In the genomic region with DNA sequence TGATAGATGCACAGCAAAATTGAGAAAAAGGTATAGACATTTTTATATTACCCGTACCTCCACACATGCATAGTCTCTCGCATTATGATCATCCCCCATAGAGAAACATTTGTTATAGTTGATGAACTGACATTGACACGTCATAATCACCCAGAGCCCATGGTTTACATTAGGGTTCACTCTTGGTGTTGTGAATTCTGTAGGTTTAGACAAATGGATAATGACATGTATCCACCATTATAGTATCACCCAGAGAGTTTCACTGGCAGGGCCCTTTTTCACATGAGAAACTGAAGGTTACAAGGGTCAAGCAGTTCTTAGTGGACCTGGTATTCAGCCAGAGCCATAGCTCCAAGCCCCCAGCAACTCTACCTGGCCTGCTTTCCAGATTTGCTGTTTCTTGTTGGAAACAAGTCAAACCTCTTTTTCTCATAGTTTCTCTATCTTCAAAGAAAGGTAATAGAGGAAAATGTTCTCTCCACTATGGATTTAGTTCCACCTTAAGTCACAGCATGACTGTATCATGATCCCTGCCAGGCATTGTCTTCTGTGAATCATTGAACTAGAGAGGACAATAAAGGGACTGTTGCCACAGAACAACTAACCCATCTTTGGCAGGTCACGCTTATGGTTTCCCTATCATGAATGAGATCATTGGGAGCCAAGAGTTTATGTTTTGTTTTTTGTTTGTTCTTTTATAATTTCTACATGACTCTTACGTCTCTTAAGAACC, we compare ENCODE assay signal across 12 cellular contexts.
DNase-seq lines count a peak whose midpoint lies in the region; ATAC-seq and FAIRE-seq lines count a peak whose summit lies in the region.
"Had no signal": no experiment of that assay in that cellular context is flagged by ENCODE, and none has a peak within 500 bp of the region (broad histone marks: within the 10 kb centered on the region; RNA-seq: fewer than 3 reads in every experiment).

No MANE protein-coding gene starts in this region.

- H3K4ac ChIP-seq in mesenchymal stem cell (ENCODE audit: low read depth in 1 of 2, low read length in 2 of 2), result no peak overlapping the region

- no peaks in the 10 kb centered on the region for H3K36me3 ChIP-seq in mesenchymal stem cell (ENCODE audit: control insufficient read depth in 1 of 2, insufficient read depth in 2 of 2, low read depth in 1 of 2, low read length in 2 of 2)
- H3K36me3 ChIP-seq: suprapubic skin had no signal

- H2BK15ac ChIP-seq in mesenchymal stem cell (ENCODE audit: low read depth, poor library complexity, severe bottlenecking), result no peak overlapping the region

- peak; percentile 64 for DNase-seq in COR-L47 (lab: John Stamatoyannopoulos, UW)
- DNase-seq in NCI-H345 treated with DMSO at 0.1 percent for 48 hours (lab: John Stamatoyannopoulos, UW; ENCODE audit: unreplicated experiment), result peak; percentile 35
- no peak for DNase-seq in mesenchymal stem cell
- no peak for DNase-seq in germinal center (ENCODE audit: low spot score)
- no peak for DNase-seq in HUDEP-2 (lab: John Stamatoyannopoulos, UW; ENCODE audit: unreplicated experiment in 76 of 76)
- DNase-seq: activated B cell treated with CpG ODN at 0.5 μM for 24 hours, GOT3, NCI-H1105 had no signal

- H3K23ac ChIP-seq in mesenchymal stem cell (ENCODE audit: low read length in 2 of 2), result no peak overlapping the region

- no peak overlapping the region for H2BK120ac ChIP-seq in mesenchymal stem cell (ENCODE audit: low read depth, low read length)

- ATAC-seq in GM18520 (IDR thresholded peaks at IDR 0.05; ENCODE audit: unreplicated experiment) (no peak), GM18873 (IDR thresholded peaks at IDR 0.05; ENCODE audit: low FRiP score, unreplicated experiment) (no peak)

- no peak overlapping the region for H4K8ac ChIP-seq in mesenchymal stem cell (ENCODE audit: low read length)

- H3K4me1 ChIP-seq in mesenchymal stem cell (ENCODE audit: control insufficient read depth, insufficient read depth, low read depth, low read length), result peaks cover 4% of the 10 kb centered on the region

- H3K14ac ChIP-seq in mesenchymal stem cell (ENCODE audit: low read length in 2 of 2), result no peak overlapping the region

- no peak overlapping the region for H4K91ac ChIP-seq in mesenchymal stem cell (ENCODE audit: low read length)

- no peak overlapping the region for H3K4me2 ChIP-seq in mesenchymal stem cell (ENCODE audit: low read length, poor library complexity, severe bottlenecking)

- no peaks in the 10 kb centered on the region for H3K9me3 ChIP-seq in mesenchymal stem cell (ENCODE audit: control insufficient read depth, low read length)
- H3K9me3 ChIP-seq: suprapubic skin had no signal

- no peak overlapping the region for H3K9ac ChIP-seq in mesenchymal stem cell (ENCODE audit: low read length)

- H2BK12ac ChIP-seq in mesenchymal stem cell (ENCODE audit: low read length in 2 of 2), result no peak overlapping the region

- peak overlapping the region; percentile 86 for H3K27ac ChIP-seq in mesenchymal stem cell (ENCODE audit: low read length, poor library complexity, severe bottlenecking)
- H3K27ac ChIP-seq: suprapubic skin had no signal

- WGBS in mesenchymal stem cell, result 60% methylated on average over 1 of the region's 5 CpGs

- peak overlapping the region; percentile 99 for H2AK5ac ChIP-seq in mesenchymal stem cell (ENCODE audit: low read length, severe bottlenecking)

- no peak overlapping the region for H2AFZ ChIP-seq in mesenchymal stem cell (ENCODE audit: low read depth, low read length)

- no peak overlapping the region for H3K18ac ChIP-seq in mesenchymal stem cell (ENCODE audit: low read depth in 1 of 2, low read length in 2 of 2)

- peak overlapping the region; percentile 71 for H2BK5ac ChIP-seq in mesenchymal stem cell (ENCODE audit: low read depth, low read length, poor library complexity, severe bottlenecking)

- H3K79me1 ChIP-seq in mesenchymal stem cell (replicated peaks; ENCODE audit: low read length, poor library complexity, severe bottlenecking), result no peaks in the 10 kb centered on the region

- peak; percentile 81 for FAIRE-seq in endometrium (lab: Jason Lieb, UNC)

- no peak overlapping the region for H3K4me3 ChIP-seq in mesenchymal stem cell (ENCODE audit: insufficient read depth in 1 of 2, low read depth in 1 of 2, low read length in 2 of 2)
- H3K4me3 ChIP-seq: suprapubic skin had no signal

- no peaks in the 10 kb centered on the region for H3K27me3 ChIP-seq in mesenchymal stem cell (ENCODE audit: control insufficient read depth in 1 of 2, insufficient read depth in 1 of 2, low read length in 2 of 2)
- H3K27me3 ChIP-seq: suprapubic skin had no signal

Comparison
In these comparisons a context has a peak if more than half of its experiments do, and no peak if none do; other contexts are left out.
1. DNase-seq: peak in COR-L47 (single experiment) and NCI-H345 treated with DMSO at 0.1 percent for 48 hours (single experiment); none in mesenchymal stem cell (single experiment), germinal center (single experiment) and HUDEP-2 (0 of 76).